Comparison of ENCODE assay signal across 15 cellular contexts in the genomic region with DNA sequence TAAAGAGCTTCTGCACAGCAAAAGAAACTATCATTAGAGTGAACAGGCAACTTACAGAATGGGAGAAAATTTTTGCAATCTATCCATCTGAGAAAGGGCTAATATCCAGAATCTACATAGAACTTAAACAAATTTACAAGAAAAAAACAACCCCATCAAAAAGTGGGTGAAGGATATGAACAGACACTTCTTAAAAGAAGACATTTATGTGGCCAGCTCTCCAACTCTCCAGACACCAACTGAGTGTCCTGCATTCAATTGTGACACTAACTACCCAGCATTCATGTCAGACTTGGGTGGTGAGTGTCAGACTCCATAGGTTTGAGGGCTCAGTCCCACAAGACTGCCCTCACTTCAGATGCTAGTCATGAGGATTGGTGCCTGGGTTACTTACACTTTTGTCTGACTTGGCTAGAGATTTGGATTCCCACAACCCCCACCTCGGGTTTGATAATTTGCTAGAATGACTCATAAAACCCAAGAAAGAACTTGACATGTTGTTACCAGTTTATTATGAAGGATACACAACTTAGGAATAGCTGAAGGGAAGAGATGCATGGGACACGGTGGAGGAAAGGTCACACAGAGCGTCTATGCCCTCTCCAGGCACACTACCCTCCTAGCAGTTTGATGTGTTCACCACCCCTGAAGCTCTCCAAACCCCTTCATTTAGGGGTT. TPM values are rescaled to one million over a fixed set of nuclear protein-coding genes. Genes with fewer than 3 reads are reported as not detected.
DNase-seq lines count a peak whose midpoint lies in the region; FAIRE-seq and TF ChIP-seq lines count a peak whose summit lies in the region.
"Not testable (repeated sequence)": the region's sequence is repeated elsewhere in the genome, so short reads cannot be mapped to it uniquely, and the experiment has no call there.
"Had no signal": no experiment of that assay in that cellular context is flagged by ENCODE, and none has a peak within 500 bp of the region (broad histone marks: within the 10 kb centered on the region; RNA-seq: fewer than 3 reads in every experiment).

No MANE protein-coding gene starts in this region.

- not testable (repeated sequence) for H2AFZ ChIP-seq in astrocyte (ENCODE audit: low read depth, low read length)
- peak overlapping the region; percentile 4 for H2AFZ ChIP-seq in mammary epithelial cell (ENCODE audit: low read depth, low read length)

- H3K27ac Mint-ChIP-seq in astrocyte (ENCODE audit: unreplicated experiment): not testable (repeated sequence)

- not testable (repeated sequence) for H3K4me3 Mint-ChIP-seq in astrocyte (ENCODE audit: unreplicated experiment)

- not testable (repeated sequence) for FAIRE-seq in astrocyte (lab: Jason Lieb, UNC)

- intact Hi-C loops in mammary epithelial cell (cut with micrococcal nuclease): loop anchor here (2.0 kb wide), 1 partner anchor 34 kb away; no protein-coding TSS in a partner anchor

- WGBS in mammary epithelial cell (ENCODE audit: low coverage, missing lambda C conversion rate): 22% methylated on average over 3 of the region's 3 CpGs

- not testable (repeated sequence) for H3K9me3 Mint-ChIP-seq in astrocyte (ENCODE audit: unreplicated experiment)

- not testable (repeated sequence) for H3K36me3 Mint-ChIP-seq in astrocyte (ENCODE audit: low read depth, unreplicated experiment)

- H3K9me3 ChIP-seq in astrocyte (ENCODE audit: insufficient read depth, low read depth, low read length); mammary epithelial cell (replicated peaks; ENCODE audit: insufficient read depth, low read length): not testable (repeated sequence)

- H3K79me2 ChIP-seq in astrocyte (ENCODE audit: insufficient read depth, low read length); mammary epithelial cell (ENCODE audit: insufficient read depth, low read length): not testable (repeated sequence)

- not testable (repeated sequence) for H3K4me1 Mint-ChIP-seq in astrocyte (ENCODE audit: low read depth, unreplicated experiment)

- peak; percentile 67 for DNase-seq in M059J (ENCODE audit: low read depth)
- peak; percentile 37 for DNase-seq in RPMI7951 (ENCODE audit: low read depth)
- peak; percentile 11 for DNase-seq in astrocyte (ENCODE audit: low read depth)
- peak; percentile 78 for DNase-seq in mammary epithelial cell
- DNase-seq in epithelial cell of esophagus (ENCODE audit: low read depth): peak; percentile 71
- peak; percentile 18 for DNase-seq in kidney tubule cell (ENCODE audit: low spot score)

- not testable (repeated sequence) for H3K4me1 ChIP-seq in astrocyte (ENCODE audit: insufficient read depth, low read length); mammary epithelial cell (ENCODE audit: insufficient read depth, low read length)

- not testable (repeated sequence) for H3K36me3 ChIP-seq in astrocyte (ENCODE audit: insufficient read depth, low read length); mammary epithelial cell (ENCODE audit: insufficient read depth, low read length)

- not testable (repeated sequence) for H3K9ac ChIP-seq in astrocyte (ENCODE audit: low read length); mammary epithelial cell (ENCODE audit: insufficient read depth, low read length)

- H3K27me3 ChIP-seq in astrocyte (ENCODE audit: insufficient read depth, low read length); mammary epithelial cell (ENCODE audit: insufficient read depth, low read length): not testable (repeated sequence)

- H3K4me3 ChIP-seq in astrocyte (ENCODE audit: insufficient read depth, low read depth, low read length); mammary epithelial cell (replicated peaks in 1 of 3; ENCODE audit: insufficient read depth in 1 of 3, low read depth in 2 of 3, low read length in 3 of 3); epithelial cell of esophagus (ENCODE audit: low read length): not testable (repeated sequence)

- H3K4me2 ChIP-seq in astrocyte (ENCODE audit: low read length): not testable (repeated sequence)
- H3K4me2 ChIP-seq in mammary epithelial cell (ENCODE audit: insufficient read depth, low read depth, low read length): peak overlapping the region; percentile 61

- not testable (repeated sequence) for H3K27me3 Mint-ChIP-seq in astrocyte (ENCODE audit: low read depth, unreplicated experiment)

- CTCF ChIA-PET in mammary epithelial cell (lab: Charles Lee; ENCODE audit: low non-redundant PET): interaction anchor here (0.6 kb wide), 1 partner anchor 82 kb away, joined by 5 read pairs; no protein-coding TSS in a partner anchor

- not testable (repeated sequence) for BruUV-seq in mammary epithelial cell (replicated peaks; lab: Mats Ljungman, UMichigan)

- H4K20me1 ChIP-seq in astrocyte (ENCODE audit: insufficient read depth, low read length); mammary epithelial cell (ENCODE audit: insufficient read depth, low read length): not testable (repeated sequence)

- dilution Hi-C loops in mammary epithelial cell (cut with HindIII; ENCODE audit: low sequenced_read_pairs): not testable (repeated sequence)

- H3K27ac ChIP-seq in astrocyte (ENCODE audit: low read depth, low read length); mammary epithelial cell (ENCODE audit: insufficient read depth, low read depth, low read length): not testable (repeated sequence)

- not testable (repeated sequence) for TF ChIP-seq CTCF in astrocyte (IDR thresholded peaks at IDR 0.05; ENCODE audit: insufficient read depth, low read depth, low read length); mammary epithelial cell (conservative IDR thresholded peaks at IDR 0.05 in 1 of 2, IDR thresholded peaks at IDR 0.05 in 1 of 2; ENCODE audit: extremely low read depth in 1 of 2, insufficient read depth in 1 of 2, low read depth in 1 of 2, low read length in 2 of 2); epithelial cell of esophagus (IDR thresholded peaks at IDR 0.05; ENCODE audit: insufficient read depth, low read depth, low read length, missing control alignments)

- in situ Hi-C loops in mammary epithelial cell (cut with MboI; ENCODE audit: low sequenced_read_pairs in 2 of 2): not testable (repeated sequence)

RNA-seq across cellular contexts. Expression of a gene that starts 44.4 kb away (rescaled TPM):
- 1.0 and 1.2 TPM in 2 replicates for total RNA-seq in M059J (2014; rRNA removed; shearing (Covaris generic))
- total RNA-seq in RPMI7951 (2014; rRNA removed; shearing (Covaris generic)): 0.10 TPM in 1 of 2 replicates, not detected in the other
- total RNA-seq in astrocyte (not detected in 2 replicates), mammary epithelial cell (10 to 100 TPM in 1 of 2 donors, 1 to 10 TPM in 1; 6.2 to 60.8 TPM)
- polyA plus RNA-seq in mammary epithelial cell: 48.7 TPM
- polyA minus RNA-seq in mammary epithelial cell: 35.7 TPM
- total RNA-seq: A172; A673; Calu3; CD4-positive, alpha-beta memory T cell; Daoy; G401; H4; H9 had no signal
- polyA plus RNA-seq: BJ; CD4-positive, alpha-beta memory T cell had no signal

Comparison
In these comparisons a context has a peak if more than half of its experiments do, and no peak if none do; other contexts are left out.
1. DNase-seq: peak in every context shown above with its lines; median percentile 78 in mammary epithelial cell; 71 in epithelial cell of esophagus; 67 in M059J; 37 in RPMI7951; 18 in kidney tubule cell; 11 in astrocyte.